1 cellular context compared by ENCODE assay signal in genomic region chr9:111909444-111909843, GRCh38.
TF ChIP-seq lines count a peak whose summit lies in the region.

No MANE protein-coding gene starts in this region.

TF ChIP-seq in K562, 482 proteins besides CTCF, POLR2A, EP300 and RAD21:
- peak; percentile 21; the same call in 1 of the 2 replicates for TF ChIP-seq SPI1 (IDR thresholded peaks at IDR 0.05; ENCODE audit: borderline replicate concordance, low read depth, low read length)
- TF ChIP-seq NCOR1 (IDR thresholded peaks at IDR 0.05) = no peak
- no peak for TF ChIP-seq PCBP2 (IDR thresholded peaks at IDR 0.05; ENCODE audit: low read depth, low read length, poor library complexity, severe bottlenecking)
- no peak for TF ChIP-seq ZNF699 (CRISPR knock-in tag; IDR thresholded peaks at IDR 0.05; ENCODE audit: insufficient replicate concordance)
- no peak for TF ChIP-seq TFAP4 (CRISPR knock-in tag; IDR thresholded peaks at IDR 0.05; ENCODE audit: borderline replicate concordance)
- TF ChIP-seq E2F6 (IDR thresholded peaks at IDR 0.05; ENCODE audit: borderline replicate concordance in 1 of 2, extremely low read depth in 1 of 2, insufficient read depth in 1 of 2, insufficient read length in 1 of 2, low read depth in 1 of 2, low read length in 1 of 2, poor library complexity in 1 of 2, severe bottlenecking in 1 of 2) = no peak
- peak; percentile 77 to 80 for TF ChIP-seq NRF1 (conservative IDR thresholded peaks at IDR 0.05 in 1 of 2, IDR thresholded peaks at IDR 0.05 in 1 of 2)
- TF ChIP-seq HDAC3 (IDR thresholded peaks at IDR 0.05; ENCODE audit: borderline replicate concordance, partially characterized antibody) = no peak
- TF ChIP-seq FOXK2 (conservative IDR thresholded peaks at IDR 0.05 in 1 of 2, IDR thresholded peaks at IDR 0.05 in 1 of 2; ENCODE audit: low read depth in 2 of 2) = 0 out of 4 replicates have a peak, but pooled peaks of 1 of the 2 experiments have one; percentile 33
